Comparison of ENCODE assay signal across 26 cellular contexts in genomic region chr13:112077729-112078128, GRCh38. TPM values are rescaled to one million over a fixed set of nuclear protein-coding genes. Genes with fewer than 3 reads are reported as not detected.
"Had no signal": no experiment of that assay in that cellular context is flagged by ENCODE, and none has a peak within 500 bp of the region (broad histone marks: within the 10 kb centered on the region; RNA-seq: fewer than 3 reads in every experiment).

No MANE protein-coding gene starts in this region.

- H3K4me3 ChIP-seq: adrenal gland, MG63 had no signal

- H3K36me3 ChIP-seq: adrenal gland, MG63 had no signal

- H3K9ac ChIP-seq: KMS-11 had no signal

- H3K4me2 ChIP-seq: KMS-11 had no signal

- DNase-seq: activated CD4-positive, alpha-beta T cell treated with anti-CD3 and anti-CD28 coated beads for 48 hours; activated CD4-positive, alpha-beta T cell treated with anti-CD3 and anti-CD28 coated beads, Interleukin-2, amount 50 U/mL, for 4 hours; activated CD4-positive, CD25-positive, alpha-beta regulatory T cell treated with anti-CD3 and anti-CD28 coated beads, Interleukin-2, amount 50 U/mL, for 72 hours; activated CD8-positive, alpha-beta memory T cell treated with anti-CD3 and anti-CD28 coated beads, Interleukin-2, amount 50 U/mL, for 48 hours; activated CD8-positive, alpha-beta T cell treated with anti-CD3 and anti-CD28 coated beads, Interleukin-2, amount 10 ng/mL, durations not matched to agents 7 days and 5 days; activated naive CD4-positive, alpha-beta T cell treated with anti-CD3 and anti-CD28 coated beads, Interleukin-2, amount 50 U/mL, for 16 hours; activated naive CD8-positive, alpha-beta T cell treated with anti-CD3 and anti-CD28 coated beads, Interleukin-2, amount 10 ng/mL, durations not matched to agents 7 days and 5 days; activated T-cell treated with anti-CD3 and anti-CD28 coated beads, Interleukin-2, amount 50 U/mL, for 1 hour; anterior cingulate cortex; MG63; MV-4-11; NCI-H1092 treated with DMSO at 0.1 percent for 48 hours; NCI-H1417 treated with DMSO at 0.1 percent for 48 hours; NCI-H1694; NCI-H2029; NCI-H446 treated with DMSO at 0.1 percent for 48 hours; NCI-H526; NCI-H774; SIG-M5; T-helper 2 cell; T1000 had no signal

- H3K4me1 ChIP-seq: adrenal gland had no signal

- H3K9me3 ChIP-seq: adrenal gland, MG63 had no signal

- H3K27ac ChIP-seq: adrenal gland, KMS-11 had no signal

RNA-seq across cellular contexts. Expression of gene SOX1, which starts 10.8 kb away (rescaled TPM):
- total RNA-seq: activated CD8-positive, alpha-beta T cell treated with anti-CD3 and anti-CD28 coated beads, Interleukin-2, amount 10 ng/mL, durations not matched to agents 7 days and 5 days; activated naive CD8-positive, alpha-beta T cell treated with anti-CD3 and anti-CD28 coated beads, Interleukin-2, amount 10 ng/mL, durations not matched to agents 7 days and 5 days; adrenal gland; cardiac septum; OCI-LY7; RPMI7951 had no signal
- polyA plus RNA-seq: adrenal gland had no signal
